In genomic region chr6:108071736-108072276, GRCh38 we compare ENCODE assay signal across 16 cellular contexts. TPM values are rescaled to one million over a fixed set of nuclear protein-coding genes. Genes with fewer than 3 reads are reported as not detected.
A peak's percentile ranks its signal among the peaks of the same experiment; 100 is the strongest.
DNase-seq lines count a peak whose midpoint lies in the region; ATAC-seq and TF ChIP-seq lines count a peak whose summit lies in the region.
"Had no signal": no experiment of that assay in that cellular context is flagged by ENCODE, and none has a peak within 500 bp of the region (broad histone marks: within the 10 kb centered on the region; RNA-seq: fewer than 3 reads in every experiment).

No MANE protein-coding gene starts in this region.

- in situ Hi-C loops in Panc1 (cut with HindIII; ENCODE audit: low pct_unique_long_range_greater_than_20kb, low sequenced_read_pairs), result no loop called here

- H3K27me3 ChIP-seq in H7 (ENCODE audit: control insufficient read depth, insufficient read depth, low read length), result peaks cover 3% of the 10 kb centered on the region; the same call in 1 of the 2 replicates
- H3K27me3 ChIP-seq in Panc1 (ENCODE audit: control insufficient read depth, insufficient read depth, low read length), result no peaks in the 10 kb centered on the region
- H3K27me3 ChIP-seq in naive thymus-derived CD4-positive, alpha-beta T cell (ENCODE audit: control insufficient read depth in 2 of 2, insufficient read depth in 2 of 2, low read length in 2 of 2), result no peaks in the 10 kb centered on the region

- no peak overlapping the region for H3K4me3 ChIP-seq in H7 (ENCODE audit: insufficient read depth, low read depth, low read length)
- H3K4me3 ChIP-seq in Panc1 (ENCODE audit: low read depth in 2 of 2, low read length in 2 of 2), result no peak overlapping the region
- no peak overlapping the region for H3K4me3 ChIP-seq in naive thymus-derived CD4-positive, alpha-beta T cell (ENCODE audit: low read length)
- H3K4me3 ChIP-seq: GM12878 had no signal

- peaks cover 11 to 35% (median 23%) of the 10 kb centered on the region in 7 donors for H3K4me1 Mint-ChIP-seq in naive thymus-derived CD4-positive, alpha-beta T cell

- H3K9me3 Mint-ChIP-seq in naive thymus-derived CD4-positive, alpha-beta T cell, result no peaks in the 10 kb centered on the region
- H3K9me3 Mint-ChIP-seq: CD4-positive, alpha-beta memory T cell had no signal

- intact Hi-C loops in Panc1 (cut with micrococcal nuclease; ENCODE audit: unreplicated experiment), result no loop called here
- intact Hi-C loops in left colon (cut with DNase I, micrococcal nuclease), result no loop called here
- intact Hi-C loops in naive thymus-derived CD4-positive, alpha-beta T cell (cut with micrococcal nuclease), result loop anchor here (5.0 to 10.0 kb wide), 3 partner anchors 1310 to 1620 kb away; partner anchors contain the start of genes AK9 (in 1 of the 2), CD164 (in 1 of the 2), FIG4 (in 1 of the 2) and ZBTB24 (in 1 of the 2)

- H3K36me3 ChIP-seq in H7 (replicated peaks; ENCODE audit: control insufficient read depth, insufficient read depth, low read length), result no peaks in the 10 kb centered on the region
- no peaks in the 10 kb centered on the region for H3K36me3 ChIP-seq in Panc1 (ENCODE audit: control insufficient read depth, insufficient read depth, low read length)
- peaks cover 0 to 6% (median 0%) of the 10 kb centered on the region in 3 experiments for H3K36me3 ChIP-seq in naive thymus-derived CD4-positive, alpha-beta T cell (ENCODE audit: control insufficient read depth in 2 of 3, insufficient read depth in 3 of 3, low read length in 3 of 3)

- POLR2A ChIA-PET in Panc1 (lab: Charles Lee), result interaction anchor here (0.5 kb wide), 1 partner anchor 88 kb away, joined by 5 read pairs; no protein-coding TSS in a partner anchor
- POLR2A ChIA-PET in naive thymus-derived CD4-positive, alpha-beta T cell (lab: Charles Lee), result no interaction called here

- TF ChIP-seq CTCF in Panc1 (IDR thresholded peaks at IDR 0.05), result no peak

- H3K4me3 Mint-ChIP-seq in naive thymus-derived CD4-positive, alpha-beta T cell, result peak overlapping the region in 1 of 10 donors; percentile 9
- H3K4me3 Mint-ChIP-seq: B cell had no signal

- DNase-seq in H7, result peak; percentile 70
- DNase-seq in Panc1 (ENCODE audit: low read depth, low spot score), result no peak
- peak; percentile 69 for DNase-seq in iPS DF 19.7 (ENCODE audit: low read depth, low spot score)
- DNase-seq in iPS-NIHi11 (ENCODE audit: low spot score), result peak; percentile 22
- no peak for DNase-seq in left colon
- no peak for DNase-seq in OCI-M2 (lab: John Stamatoyannopoulos, UW; ENCODE audit: unreplicated experiment)
- DNase-seq in naive thymus-derived CD4-positive, alpha-beta T cell, result no peak
- DNase-seq: ACHN; C1 segment of cervical spinal cord; CD4-positive, alpha-beta memory T cell; DMS79; GOT3 had no signal

- peaks cover 16% of the 10 kb centered on the region for H3K4me1 ChIP-seq in Panc1 (ENCODE audit: control insufficient read depth, insufficient read depth, low read length)
- H3K4me1 ChIP-seq in naive thymus-derived CD4-positive, alpha-beta T cell (ENCODE audit: control insufficient read depth in 2 of 2, insufficient read depth in 2 of 2, low read length in 2 of 2), result peaks cover 28 to 29% of the 10 kb centered on the region in 2 donors

- no peak overlapping the region for H3K27ac ChIP-seq in Panc1 (ENCODE audit: low read length)
- no peak overlapping the region for H3K27ac ChIP-seq in naive thymus-derived CD4-positive, alpha-beta T cell (ENCODE audit: low read depth, low read length)

- TSS peak; percentile 55 for BruUV-seq in Panc1 (replicated peaks; lab: Mats Ljungman, UMichigan)

- no peak for ATAC-seq in Panc1
- no peak for ATAC-seq in left colon
- no peak for ATAC-seq in naive thymus-derived CD4-positive, alpha-beta T cell
- ATAC-seq in HG02798 (IDR thresholded peaks at IDR 0.05; ENCODE audit: poor library complexity, unreplicated experiment), result no peak
- ATAC-seq: GM12878, HCT116 had no signal

- CTCF ChIA-PET in Panc1 (lab: Charles Lee), result no interaction called here
- CTCF ChIA-PET in naive thymus-derived CD4-positive, alpha-beta T cell (lab: Charles Lee), result no interaction called here

- peaks cover 0 to 7% (median 0%) of the 10 kb centered on the region in 5 donors for H3K36me3 Mint-ChIP-seq in naive thymus-derived CD4-positive, alpha-beta T cell

- H3K27me3 Mint-ChIP-seq in naive thymus-derived CD4-positive, alpha-beta T cell, result peaks cover 0 to 4% (median 0%) of the 10 kb centered on the region in 5 donors
- H3K27me3 Mint-ChIP-seq: B cell; CD4-positive, alpha-beta memory T cell had no signal

- H3K9me3 ChIP-seq in Panc1 (ENCODE audit: control insufficient read depth, insufficient read depth, low read depth, low read length), result no peaks in the 10 kb centered on the region
- H3K9me3 ChIP-seq in naive thymus-derived CD4-positive, alpha-beta T cell (ENCODE audit: control insufficient read depth in 2 of 3, low read length in 3 of 3), result no peaks in the 10 kb centered on the region

- H3K27ac Mint-ChIP-seq in naive thymus-derived CD4-positive, alpha-beta T cell, result peak overlapping the region in 2 of 9 donors; percentile 48 to 77
- H3K27ac Mint-ChIP-seq: B cell had no signal

RNA-seq across cellular contexts. Expression of gene OSTM1, which starts 2.7 kb away (rescaled TPM):
- 20.9 and 24.5 TPM in 2 replicates for total RNA-seq in H7 (2014; rRNA removed; shearing (Covaris generic))
- total RNA-seq in Panc1 (2021; ENCODE audit: unreplicated experiment) (277 TPM), left colon (10 to 100 TPM; 25.0 to 32.0 TPM)
- 150 TPM for polyA plus RNA-seq in Panc1 (2012; ENCODE audit: insufficient read length)
- total RNA-seq in naive thymus-derived CD4-positive, alpha-beta T cell, result 10 to 100 TPM; 25.0 to 48.9 (median 36.7) TPM
- 10 to 100 TPM; 26.0 to 30.9 TPM for polyA plus RNA-seq in naive thymus-derived CD4-positive, alpha-beta T cell

Comparison
In these comparisons a context has a peak if more than half of its experiments do, and no peak if none do; other contexts are left out.
1. DNase-seq: peak in H7 (single experiment), iPS DF 19.7 (single experiment) and iPS-NIHi11 (single experiment); none in Panc1 (single experiment), left colon (0 of 2), OCI-M2 (single experiment) and naive thymus-derived CD4-positive, alpha-beta T cell (0 of 9).
2. intact Hi-C loops: an anchor here in naive thymus-derived CD4-positive, alpha-beta T cell (5.0 to 10.0 kb wide); none called in Panc1 and left colon.